Comparison of ENCODE assay signal across 16 cellular contexts in the genomic region with DNA sequence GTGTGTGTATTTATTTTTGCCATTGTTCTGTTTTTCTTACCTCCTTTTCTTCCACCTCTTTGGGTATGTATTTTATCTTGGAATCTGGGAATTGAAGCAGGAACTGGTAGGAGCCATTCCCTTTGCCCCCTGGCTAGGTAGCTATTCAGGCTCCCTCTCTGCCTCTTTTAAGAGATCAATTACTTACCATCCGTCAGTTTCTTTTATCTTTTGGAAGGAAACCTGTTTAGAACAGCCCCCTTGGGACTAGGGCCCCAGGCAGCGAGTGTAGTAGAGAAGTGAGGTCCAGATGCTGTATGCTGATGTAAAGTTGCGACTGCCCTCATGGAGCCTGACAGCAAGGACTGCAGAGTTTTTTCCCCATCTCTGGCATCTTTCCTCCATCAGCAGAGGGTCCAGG. TPM values are rescaled to one million over a fixed set of nuclear protein-coding genes. Genes with fewer than 3 reads are reported as not detected.
DNase-seq lines count a peak whose midpoint lies in the region; ATAC-seq and TF ChIP-seq lines count a peak whose summit lies in the region.
"Had no signal": no experiment of that assay in that cellular context is flagged by ENCODE, and none has a peak within 500 bp of the region (broad histone marks: within the 10 kb centered on the region; RNA-seq: fewer than 3 reads in every experiment).

No MANE protein-coding gene starts in this region.

- peaks cover 78% of the 10 kb centered on the region for H3K79me2 ChIP-seq in neural progenitor cell (ENCODE audit: low read depth)

- peaks cover 78% of the 10 kb centered on the region for H4K20me1 ChIP-seq in neural progenitor cell (ENCODE audit: low read depth)

- H3F3A ChIP-seq in neural progenitor cell (ENCODE audit: low read depth), result peaks cover 35% of the 10 kb centered on the region

- no peaks in the 10 kb centered on the region for H3K27me3 Mint-ChIP-seq in chondrocyte (ENCODE audit: low read depth)
- peaks cover 4% of the 10 kb centered on the region for H3K27me3 Mint-ChIP-seq in neural progenitor cell (ENCODE audit: insufficient read depth, low read depth)

- no peaks in the 10 kb centered on the region for H3K9me3 Mint-ChIP-seq in chondrocyte (ENCODE audit: low read depth)
- H3K9me3 Mint-ChIP-seq in neural progenitor cell, result no peaks in the 10 kb centered on the region

- ATAC-seq in HG02763 (IDR thresholded peaks at IDR 0.05; ENCODE audit: unreplicated experiment), result no peak

- H3K4me1 ChIP-seq in neural progenitor cell, result peaks cover 45% of the 10 kb centered on the region

- H3K27ac Mint-ChIP-seq in chondrocyte (ENCODE audit: unreplicated experiment) (peak overlapping the region; percentile 76), neural progenitor cell (no peak overlapping the region)

- no peaks in the 10 kb centered on the region for H3K9me3 ChIP-seq in neural progenitor cell (ENCODE audit: low read depth)
- H3K9me3 ChIP-seq: BLaER1 treated with 17β-estradiol and CSF1 and Interleukin-3, amounts not matched to agents 10 nM and 100 nM had no signal

- TF ChIP-seq CTCF in chondrocyte (IDR thresholded peaks at IDR 0.05) (no peak), neural progenitor cell (IDR thresholded peaks at IDR 0.05) (no peak), brain microvascular endothelial cell (IDR thresholded peaks at IDR 0.05; ENCODE audit: low read depth, low read length, missing control alignments) (no peak)

- no peak overlapping the region for H2AFZ ChIP-seq in neural progenitor cell (replicated peaks)

- peak overlapping the region; percentile 39 for H3K4me2 ChIP-seq in neural progenitor cell

- H3K36me3 Mint-ChIP-seq in chondrocyte (ENCODE audit: low read depth) (peaks cover 17% of the 10 kb centered on the region), neural progenitor cell (peaks cover 34% of the 10 kb centered on the region)

- H3K4me3 ChIP-seq in neural progenitor cell, result no peak overlapping the region
- no peak overlapping the region for H3K4me3 ChIP-seq in brain microvascular endothelial cell (ENCODE audit: low read depth, low read length)
- H3K4me3 ChIP-seq: BLaER1 treated with 17β-estradiol and CSF1 and Interleukin-3, amounts not matched to agents 10 nM and 100 nM had no signal

- H3K9ac ChIP-seq in neural progenitor cell, result no peak overlapping the region
- H3K9ac ChIP-seq: BLaER1 treated with 17β-estradiol and CSF1 and Interleukin-3, amounts not matched to agents 10 nM and 100 nM had no signal

- peak overlapping the region; percentile 70 for H3K27ac ChIP-seq in neural progenitor cell
- H3K27ac ChIP-seq in brain microvascular endothelial cell, result no peak overlapping the region
- H3K27ac ChIP-seq: BLaER1 treated with 17β-estradiol and CSF1 and Interleukin-3, amounts not matched to agents 10 nM and 100 nM had no signal

- H3K4me3 Mint-ChIP-seq in chondrocyte (ENCODE audit: unreplicated experiment), result no peak overlapping the region
- no peak overlapping the region for H3K4me3 Mint-ChIP-seq in neural progenitor cell

- H3K36me3 ChIP-seq in neural progenitor cell (peaks cover 5% of the 10 kb centered on the region), brain microvascular endothelial cell (replicated peaks) (peaks cover 10% of the 10 kb centered on the region)

- H3K27me3 ChIP-seq in neural progenitor cell, result no peaks in the 10 kb centered on the region
- no peaks in the 10 kb centered on the region for H3K27me3 ChIP-seq in brain microvascular endothelial cell (replicated peaks)
- H3K27me3 ChIP-seq: BLaER1 treated with 17β-estradiol and CSF1 and Interleukin-3, amounts not matched to agents 10 nM and 100 nM had no signal

- H3K4me1 Mint-ChIP-seq in chondrocyte (ENCODE audit: low read depth) (peaks cover 65% of the 10 kb centered on the region), neural progenitor cell (peaks cover 64% of the 10 kb centered on the region)

- in situ Hi-C loops in brain microvascular endothelial cell (cut with HindIII; ENCODE audit: low pct_ligation_motif_present, low sequenced_read_pairs), result no loop called here

- DNase-seq in DMS 273 treated with DMSO at 0.1 percent for 48 hours (lab: John Stamatoyannopoulos, UW), result peak; percentile 77
- DNase-seq in NCI-H524 treated with DMSO at 0.1 percent for 48 hours (lab: John Stamatoyannopoulos, UW), result peak; percentile 19
- DNase-seq in chondrocyte (ENCODE audit: low spot score), result no peak
- no peak for DNase-seq in neural progenitor cell (ENCODE audit: low spot score)
- no peak for DNase-seq in brain microvascular endothelial cell
- no peak for DNase-seq in GM19238 (ENCODE audit: insufficient read length, low spot score)
- no peak for DNase-seq in activated T-cell treated with anti-CD3 and anti-CD28 coated beads for 4 hours
- DNase-seq: H7, MV-4-11, NCI-H1436, NCI-H2029 treated with DMSO at 0.1 percent for 48 hours, NCI-H2227 treated with DMSO at 0.1 percent for 48 hours, SHP77, SW 1271 had no signal

RNA-seq across cellular contexts. Expression of gene KIRREL1, which starts 41.6 kb away (rescaled TPM):
- 159 to 166 TPM (median 165 TPM) in 3 replicates for total RNA-seq in chondrocyte
- total RNA-seq in neural progenitor cell (ENCODE audit: low replicate concordance), result 39.5 and 70.7 TPM in 2 replicates

Comparison
In these comparisons a context has a peak if more than half of its experiments do, and no peak if none do; other contexts are left out.
1. DNase-seq: peak in DMS 273 treated with DMSO at 0.1 percent for 48 hours (single experiment) and NCI-H524 treated with DMSO at 0.1 percent for 48 hours (single experiment); none in chondrocyte (single experiment), neural progenitor cell (single experiment), brain microvascular endothelial cell (single experiment), GM19238 (single experiment) and activated T-cell treated with anti-CD3 and anti-CD28 coated beads for 4 hours (single experiment).